Comparison of ENCODE assay signal across 36 cellular contexts in the genomic region with DNA sequence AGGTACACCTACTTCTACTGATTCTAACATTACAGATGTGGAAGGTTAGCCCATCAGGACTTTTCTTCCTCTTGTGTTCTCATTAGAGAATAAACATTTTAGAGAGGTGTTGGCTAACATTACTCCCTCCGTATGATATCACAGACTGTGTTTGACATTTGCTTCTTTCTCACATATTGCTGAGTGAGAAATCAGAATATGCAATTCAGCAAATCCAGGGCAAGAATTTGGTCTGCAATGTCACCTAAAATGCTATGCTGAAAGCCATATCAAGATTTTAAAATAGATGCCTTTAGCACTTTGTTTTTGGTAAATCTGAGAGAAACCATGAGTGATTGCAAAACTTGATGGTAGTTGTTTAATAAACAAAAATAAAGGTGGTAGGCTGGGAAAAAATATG.
DNase-seq lines count a peak whose midpoint lies in the region; ATAC-seq, FAIRE-seq and TF ChIP-seq lines count a peak whose summit lies in the region.
"Had no signal": no experiment of that assay in that cellular context is flagged by ENCODE, and none has a peak within 500 bp of the region (broad histone marks: within the 10 kb centered on the region; RNA-seq: fewer than 3 reads in every experiment).

No MANE protein-coding gene starts in this region.

- H3K4ac ChIP-seq in IMR-90 (ENCODE audit: low read depth, low read length), result no peak overlapping the region

- H3K79me2 ChIP-seq in HepG2 (ENCODE audit: insufficient read depth, low read length) (no peaks in the 10 kb centered on the region), K562 (ENCODE audit: control insufficient read depth, insufficient read depth, low read length) (no peaks in the 10 kb centered on the region), GM23338 (replicated peaks; ENCODE audit: insufficient read depth) (no peaks in the 10 kb centered on the region)

- no peak overlapping the region for H3K4me3 Mint-ChIP-seq in GM23338
- H3K4me3 Mint-ChIP-seq: B cell; CD14-positive monocyte; CD4-positive, alpha-beta memory T cell; CD4-positive, alpha-beta T cell; CD4-positive, CD25-positive, alpha-beta regulatory T cell; CD8-positive, alpha-beta memory T cell; CD8-positive, alpha-beta T cell had no signal

- H3K9me3 ChIP-seq in HepG2 (ENCODE audit: low read length) (no peaks in the 10 kb centered on the region), right lobe of liver (no peaks in the 10 kb centered on the region), A549 (no peaks in the 10 kb centered on the region), IMR-90 (ENCODE audit: control insufficient read depth, insufficient read depth, low read length) (no peaks in the 10 kb centered on the region), K562 (replicated peaks; ENCODE audit: control insufficient read depth, insufficient read depth, low read depth, low read length) (no peaks in the 10 kb centered on the region)
- H3K9me3 ChIP-seq: BE2C; BLaER1; BLaER1 treated with 17β-estradiol and CSF1 and Interleukin-3, amounts not matched to agents 10 nM and 100 nM; Caco-2 had no signal

- H2AFZ ChIP-seq in HepG2 (ENCODE audit: low read length) (no peak overlapping the region), IMR-90 (replicated peaks; ENCODE audit: low read length, poor library complexity) (no peak overlapping the region), K562 (ENCODE audit: low read depth, low read length) (no peak overlapping the region), GM23338 (no peak overlapping the region)

- no peaks in the 10 kb centered on the region for H3K9me3 Mint-ChIP-seq in GM23338
- H3K9me3 Mint-ChIP-seq: CD4-positive, alpha-beta T cell had no signal

- H2BK120ac ChIP-seq in IMR-90 (ENCODE audit: low read depth, low read length), result no peak overlapping the region

- H4K20me1 ChIP-seq in HepG2 (ENCODE audit: insufficient read depth, low read length) (no peaks in the 10 kb centered on the region), IMR-90 (ENCODE audit: insufficient read depth, low read length) (no peaks in the 10 kb centered on the region), K562 (replicated peaks; ENCODE audit: control insufficient read depth, insufficient read depth, low read length) (no peaks in the 10 kb centered on the region), GM23338 (replicated peaks; ENCODE audit: insufficient read depth) (no peaks in the 10 kb centered on the region)
- H4K20me1 ChIP-seq: BLaER1; BLaER1 treated with 17β-estradiol and CSF1 and Interleukin-3, amounts not matched to agents 10 nM and 100 nM had no signal

- H2BK5ac ChIP-seq in IMR-90 (ENCODE audit: low read depth, low read length, poor library complexity, severe bottlenecking), result no peak overlapping the region

- H3K27me3 ChIP-seq in HepG2 (ENCODE audit: control insufficient read depth in 1 of 2, insufficient read depth in 2 of 2, low read length in 2 of 2), result no peaks in the 10 kb centered on the region; a peak in 1 of 5 replicates
- H3K27me3 ChIP-seq in right lobe of liver, result no peaks in the 10 kb centered on the region
- no peaks in the 10 kb centered on the region for H3K27me3 ChIP-seq in IMR-90 (ENCODE audit: control insufficient read depth, insufficient read depth, low read length)
- H3K27me3 ChIP-seq in K562 (ENCODE audit: control insufficient read depth in 2 of 2, insufficient read depth in 2 of 2, low read length in 2 of 2), result no peaks in the 10 kb centered on the region
- H3K27me3 ChIP-seq in GM23338 (ENCODE audit: insufficient read depth), result no peaks in the 10 kb centered on the region
- H3K27me3 ChIP-seq: BE2C; BLaER1; BLaER1 treated with 17β-estradiol and CSF1 and Interleukin-3, amounts not matched to agents 10 nM and 100 nM had no signal

- H3K9me1 ChIP-seq in IMR-90 (ENCODE audit: insufficient read depth, low read length), result no peaks in the 10 kb centered on the region
- H3K9me1 ChIP-seq in K562 (ENCODE audit: control insufficient read depth, insufficient read depth, low read length), result no peaks in the 10 kb centered on the region

- H3K36me3 ChIP-seq in HepG2 (replicated peaks in 1 of 2; ENCODE audit: control insufficient read depth in 1 of 2, insufficient read depth in 2 of 2, low read length in 2 of 2) (no peaks in the 10 kb centered on the region), right lobe of liver (no peaks in the 10 kb centered on the region), IMR-90 (ENCODE audit: control insufficient read depth, insufficient read depth, low read length) (no peaks in the 10 kb centered on the region), K562 (ENCODE audit: control insufficient read depth, insufficient read depth, low read length) (no peaks in the 10 kb centered on the region), GM23338 (ENCODE audit: insufficient read depth) (no peaks in the 10 kb centered on the region)
- H3K36me3 ChIP-seq: BE2C; BLaER1; BLaER1 treated with 17β-estradiol and CSF1 and Interleukin-3, amounts not matched to agents 10 nM and 100 nM had no signal

- POLR2A ChIA-PET in HepG2 (lab: Yijun Ruan, JAX) (no interaction called here), A549 (lab: Yijun Ruan, JAX) (no interaction called here), IMR-90 (lab: Charles Lee; ENCODE audit: unreplicated experiment) (no interaction called here), K562 (lab: Yijun Ruan, JAX) (no interaction called here)

- no peak overlapping the region for H4K8ac ChIP-seq in IMR-90 (ENCODE audit: low read depth in 2 of 2, low read length in 2 of 2)

- TF ChIP-seq POLR2A in HepG2 (IDR thresholded peaks at IDR 0.05; ENCODE audit: insufficient read depth in 1 of 2, low read depth in 2 of 2, low read length in 2 of 2) (no peak), right lobe of liver (IDR thresholded peaks at IDR 0.05) (no peak), A549 (IDR thresholded peaks at IDR 0.05; ENCODE audit: low read length) (no peak), IMR-90 (IDR thresholded peaks at IDR 0.05; ENCODE audit: low read depth, low read length) (no peak), K562 (conservative IDR thresholded peaks at IDR 0.05) (no peak)

- no peaks in the 10 kb centered on the region for H3K79me1 ChIP-seq in IMR-90 (ENCODE audit: low read depth in 1 of 2, low read length in 2 of 2)

- H3K4me3 ChIP-seq in HepG2 (replicated peaks in 1 of 3; ENCODE audit: insufficient read depth in 1 of 3, low read depth in 2 of 3, low read length in 3 of 3), result no peak overlapping the region
- H3K4me3 ChIP-seq in right lobe of liver, result no peak overlapping the region
- no peak overlapping the region for H3K4me3 ChIP-seq in A549
- H3K4me3 ChIP-seq in IMR-90 (ENCODE audit: insufficient read depth, low read depth, low read length), result no peak overlapping the region
- H3K4me3 ChIP-seq in K562, result no peak overlapping the region
- no peak overlapping the region for H3K4me3 ChIP-seq in GM23338
- H3K4me3 ChIP-seq: BLaER1; BLaER1 treated with 17β-estradiol and CSF1 and Interleukin-3, amounts not matched to agents 10 nM and 100 nM had no signal

- H3K9ac ChIP-seq in HepG2 (ENCODE audit: insufficient read depth, low read depth, low read length) (no peak overlapping the region), IMR-90 (ENCODE audit: low read depth, low read length) (no peak overlapping the region), K562 (ENCODE audit: insufficient read depth in 1 of 2, low read depth in 2 of 2, low read length in 2 of 2) (no peak overlapping the region)
- H3K9ac ChIP-seq: BLaER1; BLaER1 treated with 17β-estradiol and CSF1 and Interleukin-3, amounts not matched to agents 10 nM and 100 nM had no signal

- TF ChIP-seq EP300 in HepG2 (IDR thresholded peaks at IDR 0.05; ENCODE audit: low read depth in 2 of 2, low read length in 2 of 2), result no peak
- no peak for TF ChIP-seq EP300 in HepG2 (CRISPR knock-in tag; IDR thresholded peaks at IDR 0.05; ENCODE audit: borderline replicate concordance)
- TF ChIP-seq EP300 in A549 (IDR thresholded peaks at IDR 0.05), result no peak
- TF ChIP-seq EP300 in K562 (IDR thresholded peaks at IDR 0.05; ENCODE audit: low read length), result no peak

- H3K9me2 ChIP-seq in GM23338 (ENCODE audit: insufficient read depth), result no peaks in the 10 kb centered on the region

- FAIRE-seq in HepG2 (lab: Jason Lieb, UNC) (no peak), A549 (lab: Jason Lieb, UNC) (no peak), K562 (lab: Jason Lieb, UNC) (no peak)
- FAIRE-seq: A204.1, D721Med had no signal

- TF ChIP-seq RAD21 in HepG2 (CRISPR knock-in tag; IDR thresholded peaks at IDR 0.05) (no peak), A549 (conservative IDR thresholded peaks at IDR 0.05 in 1 of 2, IDR thresholded peaks at IDR 0.05 in 1 of 2) (no peak), IMR-90 (IDR thresholded peaks at IDR 0.05; ENCODE audit: low read length) (no peak), K562 (CRISPR knock-in tag; conservative IDR thresholded peaks at IDR 0.05 in 1 of 2, IDR thresholded peaks at IDR 0.05 in 1 of 2) (no peak)

- H2AK5ac ChIP-seq in IMR-90 (ENCODE audit: low read depth, low read length), result no peak overlapping the region

- H3K27ac ChIP-seq in HepG2 (ENCODE audit: extremely low read length, insufficient read depth, low read length) (no peak overlapping the region), right lobe of liver (no peak overlapping the region), A549 (no peak overlapping the region), IMR-90 (ENCODE audit: insufficient read depth, low read length) (no peak overlapping the region), K562 (ENCODE audit: extremely low read depth, low read depth, low read length) (no peak overlapping the region), GM23338 (ENCODE audit: low read depth) (no peak overlapping the region)
- H3K27ac ChIP-seq: 22Rv1; BLaER1; BLaER1 treated with 17β-estradiol and CSF1 and Interleukin-3, amounts not matched to agents 10 nM and 100 nM; C4-2B had no signal

- no peak overlapping the region for H3K23ac ChIP-seq in IMR-90 (ENCODE audit: low read depth, low read length)

- H3K4me1 Mint-ChIP-seq in GM23338, result no peaks in the 10 kb centered on the region; the same call in 1 of the 3 replicates
- H3K4me1 Mint-ChIP-seq: B cell; CD14-positive monocyte; CD4-positive, alpha-beta memory T cell; CD4-positive, CD25-positive, alpha-beta regulatory T cell; CD8-positive, alpha-beta memory T cell had no signal

- BruUV-seq in HepG2 (replicated peaks; lab: Mats Ljungman, UMichigan) (no TSS peak), IMR-90 (replicated peaks; lab: Mats Ljungman, UMichigan) (no TSS peak), K562 (replicated peaks; lab: Mats Ljungman, UMichigan) (no TSS peak)

- TF ChIP-seq CTCF in HepG2 (CRISPR knock-in tag; IDR thresholded peaks at IDR 0.05) (no peak), right lobe of liver (IDR thresholded peaks at IDR 0.05) (no peak), A549 (IDR thresholded peaks at IDR 0.05) (no peak), IMR-90 (conservative IDR thresholded peaks at IDR 0.05; ENCODE audit: low read depth, low read length) (no peak), K562 (IDR thresholded peaks at IDR 0.05 in 2 of 3, conservative IDR thresholded peaks at IDR 0.05 in 1 of 3; ENCODE audit: insufficient read depth in 2 of 3, low read depth in 1 of 3, low read length in 3 of 3) (no peak), GM23338 (conservative IDR thresholded peaks at IDR 0.05; ENCODE audit: low read depth in 2 of 2) (no peak)

- H2BK15ac ChIP-seq in IMR-90 (ENCODE audit: low read depth, low read length), result no peak overlapping the region

- ATAC-seq in HepG2 (no peak), right lobe of liver (no peak), A549 (no peak), IMR-90 (ENCODE audit: low read depth) (no peak), K562 (no peak), GM23338 (no peak), HG02981 (IDR thresholded peaks at IDR 0.05; ENCODE audit: unreplicated experiment) (no peak)
- ATAC-seq: CD8-positive, alpha-beta T cell had no signal

- H3K4me2 ChIP-seq in HepG2 (ENCODE audit: low read depth, low read length) (no peak overlapping the region), A549 (no peak overlapping the region), IMR-90 (ENCODE audit: low read depth, low read length) (no peak overlapping the region), K562 (ENCODE audit: insufficient read depth, low read length) (no peak overlapping the region), GM23338 (no peak overlapping the region)
- H3K4me2 ChIP-seq: BLaER1 had no signal

- no peak overlapping the region for H2BK20ac ChIP-seq in IMR-90 (ENCODE audit: low read depth, low read length)

- no peak overlapping the region for H3K14ac ChIP-seq in IMR-90 (replicated peaks; ENCODE audit: low read depth, low read length)

- intact Hi-C loops in HepG2 (cut with micrococcal nuclease; ENCODE audit: unreplicated experiment), result no loop called here
- intact Hi-C loops in right lobe of liver (cut with DNase I), result no loop called here
- intact Hi-C loops in IMR-90 (cut with micrococcal nuclease), result no loop called here
- intact Hi-C loops in K562 (cut with micrococcal nuclease), result no loop called here

- H3K36me3 Mint-ChIP-seq in GM23338 (ENCODE audit: low read depth), result no peaks in the 10 kb centered on the region
- H3K36me3 Mint-ChIP-seq: CD14-positive monocyte; CD4-positive, alpha-beta memory T cell; CD4-positive, CD25-positive, alpha-beta regulatory T cell; CD8-positive, alpha-beta memory T cell; CD8-positive, alpha-beta T cell had no signal

- no peak overlapping the region for H3K56ac ChIP-seq in IMR-90 (ENCODE audit: extremely low read depth, insufficient read depth, low read length)

- H3K4me1 ChIP-seq in HepG2 (ENCODE audit: insufficient read depth, low read length) (no peaks in the 10 kb centered on the region), right lobe of liver (no peaks in the 10 kb centered on the region), A549 (no peaks in the 10 kb centered on the region), IMR-90 (ENCODE audit: control insufficient read depth, insufficient read depth, low read length) (no peaks in the 10 kb centered on the region), K562 (replicated peaks in 1 of 2; ENCODE audit: control insufficient read depth in 2 of 2, insufficient read depth in 2 of 2, low read length in 2 of 2) (no peaks in the 10 kb centered on the region), GM23338 (ENCODE audit: insufficient read depth) (no peaks in the 10 kb centered on the region)
- H3K4me1 ChIP-seq: BE2C, BLaER1, Caco-2 had no signal

- dilution Hi-C loops in IMR-90 (cut with HindIII; ENCODE audit: low sequenced_read_pairs, unreplicated experiment), result no loop called here

- no peaks in the 10 kb centered on the region for H3K27me3 Mint-ChIP-seq in GM23338 (ENCODE audit: insufficient read depth, low read depth, poor library complexity)
- H3K27me3 Mint-ChIP-seq: B cell; CD4-positive, alpha-beta memory T cell; CD4-positive, alpha-beta T cell; CD4-positive, CD25-positive, alpha-beta regulatory T cell; CD8-positive, alpha-beta memory T cell had no signal

- no peak overlapping the region for H4K91ac ChIP-seq in IMR-90 (ENCODE audit: insufficient read depth, low read depth, low read length)

- H3K27ac Mint-ChIP-seq in GM23338, result no peak overlapping the region
- H3K27ac Mint-ChIP-seq: B cell; CD14-positive monocyte; CD4-positive, alpha-beta memory T cell; CD4-positive, alpha-beta T cell; CD4-positive, CD25-positive, alpha-beta regulatory T cell; CD8-positive, alpha-beta memory T cell; CD8-positive, alpha-beta T cell had no signal

- WGBS in HepG2 (ENCODE audit: low lambda C conversion rate), result 0% methylated on average over 1 of the region's 1 CpG
- 33% methylated on average over 1 of the region's 1 CpG for WGBS in right lobe of liver (ENCODE audit: insufficient coverage, low coverage, low lambda C conversion rate, missing lambda C conversion rate)
- WGBS in A549 (ENCODE audit: missing lambda C conversion rate), result 4% methylated on average over 1 of the region's 1 CpG
- WGBS in IMR-90 (ENCODE audit: extremely low coverage in 2 of 2, insufficient read length in 1 of 2), 2 experiments, result no CpG with 5 or more reads among the region's 1 CpG
- 0% methylated on average over 1 of the region's 1 CpG for WGBS in K562 (ENCODE audit: insufficient coverage, low coverage, missing lambda C conversion rate)

- CTCF ChIA-PET in HepG2 (lab: Yijun Ruan, JAX; ENCODE audit: low intra/inter-chr PET ratio, low total read pairs), result no interaction called here
- CTCF ChIA-PET in A549 (lab: Yijun Ruan, JAX), result no interaction called here
- CTCF ChIA-PET in IMR-90 (lab: Yijun Ruan, JAX), result no interaction called here
- CTCF ChIA-PET in K562 (lab: Yijun Ruan, JAX; ENCODE audit: low intra/inter-chr PET ratio), result no interaction called here

- no peak overlapping the region for H2AK9ac ChIP-seq in IMR-90 (replicated peaks; ENCODE audit: low read depth, low read length, poor library complexity)

- H4K5ac ChIP-seq in IMR-90 (ENCODE audit: low read depth, low read length), result no peak overlapping the region

- no peak overlapping the region for H3K18ac ChIP-seq in IMR-90 (ENCODE audit: low read depth, low read length)

- no peaks in the 10 kb centered on the region for H3F3A ChIP-seq in GM23338 (replicated peaks; ENCODE audit: low read depth)

- DNase-seq in HepG2 (ENCODE audit: low spot score) (no peak), right lobe of liver (no peak), A549 (ENCODE audit: low read depth in 1 of 2, low spot score in 1 of 2) (no peak), IMR-90 (no peak), K562 (ENCODE audit: extremely low read depth in 1 of 4, low spot score in 3 of 4) (no peak), GM23338 (ENCODE audit: low spot score) (no peak), HCEC 1CT (no peak)
- DNase-seq: 8988T; ACHN; AML-193; BE2C; C1 segment of cervical spinal cord; Caco-2; Calu3; CD4-positive, alpha-beta memory T cell; CD4-positive, alpha-beta T cell; CD4-positive, CD25-positive, alpha-beta regulatory T cell; CD8-positive, alpha-beta memory T cell; CD8-positive, alpha-beta T cell; COR-L47; DMS 273 treated with DMSO at 0.1 percent for 48 hours; DMS153; DMS53; DMS79; DMS79 treated with DMSO at 0.1 percent for 48 hours; DND-41; EL had no signal

- in situ Hi-C loops in HepG2 (cut with HindIII; ENCODE audit: extremely low pct_ligation_motif_present, low pct_unique_long_range_greater_than_20kb), result no loop called here
- in situ Hi-C loops in IMR-90 (cut with MboI; ENCODE audit: low sequenced_read_pairs), result no loop called here
- in situ Hi-C loops in K562 (cut with MboI), result no loop called here
